Comparison of ENCODE assay signal across 8 cellular contexts in the genomic region with DNA sequence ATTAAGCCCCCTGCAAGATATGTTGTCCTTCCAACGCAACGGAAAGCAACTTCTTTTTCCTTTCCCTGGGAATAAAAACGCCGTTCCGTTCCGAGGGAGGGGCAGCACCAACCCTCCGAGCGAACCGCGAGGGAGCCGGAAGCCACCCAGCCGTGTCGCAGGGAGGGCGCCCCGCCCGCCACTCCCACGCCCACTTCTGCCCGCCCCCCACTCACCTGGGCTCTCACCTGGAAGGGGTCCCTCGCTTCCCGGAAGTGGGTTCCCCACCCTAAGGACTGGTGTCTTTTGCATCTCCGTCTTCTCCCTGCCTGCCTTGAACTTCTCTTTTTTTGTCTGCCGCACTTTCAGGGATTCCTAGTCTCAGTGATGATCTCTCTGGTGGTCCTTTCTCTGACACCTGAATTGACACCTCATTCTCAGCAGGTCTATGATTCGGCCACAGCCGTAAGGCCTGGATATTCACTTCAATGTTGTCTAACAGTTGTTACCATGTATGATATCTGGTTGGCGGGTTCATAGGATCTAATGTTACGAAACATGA. TPM values are rescaled to one million over a fixed set of nuclear protein-coding genes. Genes with fewer than 3 reads are reported as not detected.
DNase-seq lines count a peak whose midpoint lies in the region; FAIRE-seq and TF ChIP-seq lines count a peak whose summit lies in the region.

No MANE protein-coding gene starts in this region.

- H3K4ac ChIP-seq in H9 (ENCODE audit: low read depth, low read length) = no peak overlapping the region

- H3K23me2 ChIP-seq in H9 (ENCODE audit: insufficient read length, low read depth, low read length, poor library complexity, severe bottlenecking) = no peaks in the 10 kb centered on the region

- H3K14ac ChIP-seq in H9 (ENCODE audit: insufficient read depth, low read length) = no peak overlapping the region

- no peak overlapping the region for H3K27ac ChIP-seq in DOHH2 (ENCODE audit: low read depth, low read length)
- no peak overlapping the region for H3K27ac ChIP-seq in H9 (ENCODE audit: insufficient read length, low read depth, low read length)
- H3K27ac ChIP-seq in cardiac muscle cell = no peak overlapping the region
- peak overlapping the region; percentile 88 for H3K27ac ChIP-seq in rectal smooth muscle tissue (ENCODE audit: low read depth, low read length)

- H3K18ac ChIP-seq in H9 (ENCODE audit: insufficient read length, low read depth, low read length) = no peak overlapping the region

- TF ChIP-seq CTCF in DOHH2 (IDR thresholded peaks at IDR 0.05; ENCODE audit: low read depth, low read length, poor library complexity, severe bottlenecking) (no peak), H9 (conservative IDR thresholded peaks at IDR 0.05) (no peak), cardiac muscle cell (IDR thresholded peaks at IDR 0.05; ENCODE audit: low read depth, low read length) (no peak)

- H3K79me2 ChIP-seq in DOHH2 (ENCODE audit: control insufficient read depth, low read length) = no peaks in the 10 kb centered on the region
- H3K79me2 ChIP-seq in H9 (ENCODE audit: insufficient read depth, low read length) = no peaks in the 10 kb centered on the region

- no peak overlapping the region for H3K56ac ChIP-seq in H9 (ENCODE audit: insufficient read length, low read depth, low read length)

- H2BK20ac ChIP-seq in H9 (ENCODE audit: low read depth, low read length, poor library complexity, severe bottlenecking) = no peak overlapping the region

- peaks cover 2% of the 10 kb centered on the region for H3K27me3 Mint-ChIP-seq in H9 (ENCODE audit: low read depth)
- H3K27me3 Mint-ChIP-seq in activated T-helper 2 cell treated with anti-CD3 and anti-CD28 coated beads, Interferon-gamma antibody, Interleukin-2, Interleukin-4, amounts not matched to agents 10 μg/mL and 5 μg/mL and 100 μg/mL, durations not matched to agents 14 hours and 24 hours and 36 hours (ENCODE audit: low read depth) = peaks cover 22% of the 10 kb centered on the region

- H2BK12ac ChIP-seq in H9 (ENCODE audit: insufficient read length, low read depth, low read length) = no peak overlapping the region

- H3K4me3 Mint-ChIP-seq in H9 = peak overlapping the region; percentile 75 to 87
- H3K4me3 Mint-ChIP-seq in activated T-helper 2 cell treated with anti-CD3 and anti-CD28 coated beads, Interferon-gamma antibody, Interleukin-2, Interleukin-4, amounts not matched to agents 10 μg/mL and 5 μg/mL and 100 μg/mL, durations not matched to agents 14 hours and 24 hours and 36 hours (ENCODE audit: low read depth) = peak overlapping the region; percentile 88

- intact Hi-C loops in activated T-helper 2 cell treated with anti-CD3 and anti-CD28 coated beads, Interferon-gamma antibody, Interleukin-2, Interleukin-4, amounts not matched to agents 10 μg/mL and 5 μg/mL and 100 μg/mL, durations not matched to agents 14 hours and 24 hours and 36 hours (cut with micrococcal nuclease) = loop anchor here (2.0 to 5.0 kb wide), 2 partner anchors 131 to 140 kb away; a partner anchor contains a TSS

- no peaks in the 10 kb centered on the region for H3K9me2 ChIP-seq in DOHH2 (replicated peaks; ENCODE audit: control insufficient read depth, low read length)

- H3K9me3 ChIP-seq in DOHH2 (ENCODE audit: control insufficient read depth, insufficient read depth, low read length) = no peaks in the 10 kb centered on the region
- no peaks in the 10 kb centered on the region for H3K9me3 ChIP-seq in H9 (ENCODE audit: control insufficient read depth, low read depth, low read length)
- H3K9me3 ChIP-seq in cardiac muscle cell (ENCODE audit: low read depth) = no peaks in the 10 kb centered on the region

- DNase-seq in H9 = peak; percentile 69
- DNase-seq in NCI-H345 treated with DMSO at 0.1 percent for 48 hours (lab: John Stamatoyannopoulos, UW; ENCODE audit: unreplicated experiment) = peak; percentile 15
- DNase-seq in activated T-helper 2 cell treated with anti-CD3 and anti-CD28 coated beads, Interferon-gamma antibody, Interleukin-2, Interleukin-4, amounts not matched to agents 10 μg/mL and 5 μg/mL and 100 μg/mL, durations not matched to agents 14 hours and 24 hours and 36 hours (ENCODE audit: low spot score) = peak; percentile 21
- DNase-seq in cardiac muscle cell (ENCODE audit: low read depth in 1 of 2, low spot score in 1 of 2) = no peak
- no peak for DNase-seq in H54 (ENCODE audit: insufficient read length, low spot score)
- no peak for DNase-seq in NCI-H226

- no peak overlapping the region for H3T11ph ChIP-seq in H9 (ENCODE audit: low read length)

- no peak overlapping the region for H3K23ac ChIP-seq in H9 (ENCODE audit: insufficient read length, low read depth, low read length)

- H2AK5ac ChIP-seq in H9 (ENCODE audit: insufficient read length, low read length) = no peak overlapping the region

- H2BK5ac ChIP-seq in H9 (ENCODE audit: insufficient read length, low read length) = no peak overlapping the region

- no peak overlapping the region for H2BK120ac ChIP-seq in H9 (ENCODE audit: low read depth, low read length, poor library complexity, severe bottlenecking)

- H3K4me1 Mint-ChIP-seq in H9 = peaks cover 25% of the 10 kb centered on the region in 2 experiments
- peaks cover 8% of the 10 kb centered on the region for H3K4me1 Mint-ChIP-seq in activated T-helper 2 cell treated with anti-CD3 and anti-CD28 coated beads, Interferon-gamma antibody, Interleukin-2, Interleukin-4, amounts not matched to agents 10 μg/mL and 5 μg/mL and 100 μg/mL, durations not matched to agents 14 hours and 24 hours and 36 hours (ENCODE audit: low read depth)

- H3K4me1 ChIP-seq in DOHH2 (ENCODE audit: control insufficient read depth, low read length) (peaks cover 21% of the 10 kb centered on the region), H9 (ENCODE audit: insufficient read depth, low read length) (no peaks in the 10 kb centered on the region), cardiac muscle cell (ENCODE audit: low read depth) (no peaks in the 10 kb centered on the region), rectal smooth muscle tissue (ENCODE audit: control insufficient read depth, insufficient read depth, low read length) (no peaks in the 10 kb centered on the region)

- H3K27me3 ChIP-seq in DOHH2 (ENCODE audit: control insufficient read depth, low read length) (peaks cover 3% of the 10 kb centered on the region; the same call in 1 of the 2 replicates), H9 (ENCODE audit: insufficient read depth, low read length) (no peaks in the 10 kb centered on the region), cardiac muscle cell (no peaks in the 10 kb centered on the region), rectal smooth muscle tissue (ENCODE audit: control insufficient read depth, insufficient read depth, low read length) (no peaks in the 10 kb centered on the region)

- no peak overlapping the region for H3K9ac ChIP-seq in H9 (ENCODE audit: extremely low read depth, insufficient read length, low read length)
- H3K9ac ChIP-seq in rectal smooth muscle tissue (ENCODE audit: low read length) = no peak overlapping the region

- no peaks in the 10 kb centered on the region for H3K79me1 ChIP-seq in H9 (ENCODE audit: insufficient read depth, low read depth, low read length, poor library complexity, severe bottlenecking)

- H4K20me1 ChIP-seq in DOHH2 (ENCODE audit: control insufficient read depth, insufficient read depth, low read depth, low read length) = no peaks in the 10 kb centered on the region
- no peaks in the 10 kb centered on the region for H4K20me1 ChIP-seq in H9 (ENCODE audit: control insufficient read depth, insufficient read depth, insufficient read length)

- no peak overlapping the region for H2AFZ ChIP-seq in H9 (ENCODE audit: low read length)

- H3K4me3 ChIP-seq in DOHH2 (ENCODE audit: low read length) (peak overlapping the region; percentile 91), cardiac muscle cell (peak overlapping the region; percentile 92), rectal smooth muscle tissue (ENCODE audit: low read length) (peak overlapping the region; percentile 55)

- no CpG with 5 or more reads among the region's 26 CpGs for WGBS in H9 (ENCODE audit: extremely low coverage, insufficient read length, low lambda C conversion rate)

- H3K36me3 ChIP-seq in DOHH2 (ENCODE audit: control insufficient read depth, low read length) = no peaks in the 10 kb centered on the region
- H3K36me3 ChIP-seq in cardiac muscle cell = no peaks in the 10 kb centered on the region
- H3K36me3 ChIP-seq in rectal smooth muscle tissue (ENCODE audit: control insufficient read depth, insufficient read depth, low read length) = no peaks in the 10 kb centered on the region

- peaks cover 3 to 4% of the 10 kb centered on the region in 2 experiments; a peak in 4 of 5 replicates for H3K9me3 Mint-ChIP-seq in H9
- H3K9me3 Mint-ChIP-seq in activated T-helper 2 cell treated with anti-CD3 and anti-CD28 coated beads, Interferon-gamma antibody, Interleukin-2, Interleukin-4, amounts not matched to agents 10 μg/mL and 5 μg/mL and 100 μg/mL, durations not matched to agents 14 hours and 24 hours and 36 hours = no peaks in the 10 kb centered on the region

- H3K27ac Mint-ChIP-seq in H9 = peak overlapping the region in 1 of 3 experiments; percentile 94; a peak in 4 of 7 replicates
- H3K27ac Mint-ChIP-seq in activated T-helper 2 cell treated with anti-CD3 and anti-CD28 coated beads, Interferon-gamma antibody, Interleukin-2, Interleukin-4, amounts not matched to agents 10 μg/mL and 5 μg/mL and 100 μg/mL, durations not matched to agents 14 hours and 24 hours and 36 hours = peak overlapping the region; percentile 82

- peaks cover 8% of the 10 kb centered on the region for H3F3A ChIP-seq in DOHH2 (ENCODE audit: control insufficient read depth, insufficient read depth)

- peaks cover 0 to 2% (median 0%) of the 10 kb centered on the region in 3 experiments; a peak in 1 of 7 replicates for H3K36me3 Mint-ChIP-seq in H9 (ENCODE audit: insufficient read depth in 1 of 3, low read depth in 3 of 3)
- no peaks in the 10 kb centered on the region for H3K36me3 Mint-ChIP-seq in activated T-helper 2 cell treated with anti-CD3 and anti-CD28 coated beads, Interferon-gamma antibody, Interleukin-2, Interleukin-4, amounts not matched to agents 10 μg/mL and 5 μg/mL and 100 μg/mL, durations not matched to agents 14 hours and 24 hours and 36 hours (ENCODE audit: low read depth)

- H2BK15ac ChIP-seq in H9 (ENCODE audit: low read depth, low read length) = no peak overlapping the region

- no peak overlapping the region for H4K8ac ChIP-seq in H9 (replicated peaks; ENCODE audit: insufficient read length, low read depth, low read length)

- no peak for TF ChIP-seq POLR2A in H54 (IDR thresholded peaks at IDR 0.05; ENCODE audit: low read depth, low read length)

- H3K4me2 ChIP-seq in DOHH2 (ENCODE audit: low read length) (peak overlapping the region; percentile 79), H9 (ENCODE audit: insufficient read depth, insufficient read length, low read length) (peak overlapping the region; percentile 65)

- H4K91ac ChIP-seq in H9 (ENCODE audit: insufficient read length, low read depth, low read length) = no peak overlapping the region

- no peak overlapping the region for H4K5ac ChIP-seq in H9 (ENCODE audit: insufficient read length, low read depth, low read length)

- no peak for FAIRE-seq in H54 (lab: Jason Lieb, UNC)

RNA-seq across cellular contexts. Expression of a gene that starts 25.3 kb away (rescaled TPM):
- total RNA-seq in H9 (2021) (2.0 and 4.0 TPM in 2 replicates), cardiac muscle cell (16.0 and 48.6 TPM in 2 replicates)
- 0.07 and 0.25 TPM in 2 replicates for total RNA-seq in activated T-helper 2 cell treated with anti-CD3 and anti-CD28 coated beads, Interferon-gamma antibody, Interleukin-2, Interleukin-4, amounts not matched to agents 10 μg/mL and 5 μg/mL and 100 μg/mL, durations not matched to agents 14 hours and 24 hours and 36 hours
- 15.5 and 19.7 TPM in 2 replicates for polyA plus RNA-seq in cardiac muscle cell

Comparison
In these comparisons a context has a peak if more than half of its experiments do, and no peak if none do; other contexts are left out.
1. DNase-seq: peak in H9 (single experiment), NCI-H345 treated with DMSO at 0.1 percent for 48 hours (single experiment) and activated T-helper 2 cell treated with anti-CD3 and anti-CD28 coated beads, Interferon-gamma antibody, Interleukin-2, Interleukin-4, amounts not matched to agents 10 μg/mL and 5 μg/mL and 100 μg/mL, durations not matched to agents 14 hours and 24 hours and 36 hours (single experiment); none in cardiac muscle cell (0 of 2), H54 (single experiment) and NCI-H226 (single experiment).
2. Peak in every context shown above with its lines, with median percentiles within 50 percentile points of each other: H3K4me3 ChIP-seq.